Comparison of ENCODE assay signal across 8 cellular contexts in the genomic region with DNA sequence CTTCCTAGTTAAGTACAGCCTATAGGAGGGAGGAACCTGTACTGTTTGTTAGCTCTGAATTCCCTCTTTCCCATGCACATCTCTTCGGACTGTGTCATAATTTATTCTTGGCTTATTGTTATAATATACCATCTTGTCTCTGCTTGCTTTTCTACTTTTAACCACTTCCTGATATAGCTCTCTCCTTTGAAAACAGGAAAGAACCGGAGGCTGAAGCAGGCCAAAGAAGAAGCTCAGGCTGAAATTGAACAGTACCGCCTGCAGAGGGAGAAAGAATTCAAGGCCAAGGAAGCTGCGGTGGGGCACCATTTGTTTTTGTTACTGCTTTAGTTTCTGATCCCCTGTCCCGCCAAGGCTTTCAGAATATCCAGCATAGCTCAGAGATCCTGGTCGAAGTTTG. TPM values are rescaled to one million over a fixed set of nuclear protein-coding genes. Genes with fewer than 3 reads are reported as not detected.
DNase-seq lines count a peak whose midpoint lies in the region; ATAC-seq, FAIRE-seq and TF ChIP-seq lines count a peak whose summit lies in the region.

No MANE protein-coding gene starts in this region.

- DNase-seq in dermis blood vessel endothelial cell (peak; percentile 70), H4 (ENCODE audit: low spot score) (no peak), urothelium cell line (ENCODE audit: low spot score) (no peak)

- no peaks in the 10 kb centered on the region for H3K9me3 Mint-ChIP-seq in nephron

- H3K36me3 Mint-ChIP-seq in nephron (ENCODE audit: low read depth) = peaks cover 57% of the 10 kb centered on the region

- ATAC-seq in HG02610 (IDR thresholded peaks at IDR 0.05; ENCODE audit: unreplicated experiment) (peak; percentile 28), GM19397 (IDR thresholded peaks at IDR 0.05; ENCODE audit: unreplicated experiment) (no peak), GM21717 (IDR thresholded peaks at IDR 0.05; ENCODE audit: unreplicated experiment) (no peak)

- TF ChIP-seq CTCF in VCaP (conservative IDR thresholded peaks at IDR 0.05) (peak; percentile 67), nephron (IDR thresholded peaks at IDR 0.05; ENCODE audit: unreplicated experiment in 3 of 3) (no peak)

- peak overlapping the region; percentile 57 for H3K27ac ChIP-seq in VCaP

- peak overlapping the region in 2 of 3 experiments; percentile 5 to 27 for H3K4me3 Mint-ChIP-seq in nephron

- FAIRE-seq in urothelium cell line (lab: Jason Lieb, UNC) = no peak

- peak overlapping the region in 1 of 3 experiments; percentile 72 for H3K27ac Mint-ChIP-seq in nephron

- H3K4me1 Mint-ChIP-seq in nephron = peaks cover 43% of the 10 kb centered on the region

- no peaks in the 10 kb centered on the region for H3K27me3 Mint-ChIP-seq in nephron (ENCODE audit: low read depth)

RNA-seq across cellular contexts. Expression of a gene that starts 4.8 kb away (rescaled TPM):
- 119 and 176 TPM in 2 replicates for total RNA-seq in dermis blood vessel endothelial cell
- total RNA-seq in H4 (2014; rRNA removed; shearing (Covaris generic)) = 171 and 172 TPM in 2 replicates

RNA-seq across cellular contexts. Expression of a gene that starts 18.7 kb away (rescaled TPM):
- 2.5 and 3.9 TPM in 2 replicates for total RNA-seq in dermis blood vessel endothelial cell
- total RNA-seq in H4 (2014; rRNA removed; shearing (Covaris generic)) = 6.2 and 10.0 TPM in 2 replicates
